In the genomic region with DNA sequence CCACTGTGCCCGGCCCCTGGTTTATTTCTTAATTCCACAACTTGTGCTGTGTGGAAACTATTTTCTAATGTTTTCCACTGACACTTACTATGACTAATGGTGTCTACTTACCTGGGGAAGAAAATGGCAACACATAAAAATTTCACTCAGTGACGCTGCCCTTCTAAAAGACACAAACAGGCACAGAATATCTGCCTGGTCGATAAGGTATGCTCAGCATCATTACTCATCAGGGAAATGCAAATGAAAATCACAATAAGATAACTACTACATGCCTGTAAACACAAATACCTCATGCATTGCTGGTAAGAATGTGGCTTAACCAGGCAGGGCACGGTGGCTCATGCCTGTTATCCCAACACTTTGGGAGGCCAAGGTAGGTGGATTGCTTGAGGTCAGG, we compare ENCODE assay signal across 1 cellular context.
TF ChIP-seq lines count a peak whose summit lies in the region.

No MANE protein-coding gene starts in this region.

TF ChIP-seq in GM12878, 131 proteins besides CTCF, POLR2A, EP300 and RAD21 (continued from another document):
- TF ChIP-seq ATF2 (IDR thresholded peaks at IDR 0.05; ENCODE audit: low read length) = no peak
- TF ChIP-seq ETV6 (conservative IDR thresholded peaks at IDR 0.05 in 1 of 2, IDR thresholded peaks at IDR 0.05 in 1 of 2; ENCODE audit: borderline replicate concordance in 1 of 2, low read depth in 1 of 2) = no peak
- TF ChIP-seq, protein P1, sequence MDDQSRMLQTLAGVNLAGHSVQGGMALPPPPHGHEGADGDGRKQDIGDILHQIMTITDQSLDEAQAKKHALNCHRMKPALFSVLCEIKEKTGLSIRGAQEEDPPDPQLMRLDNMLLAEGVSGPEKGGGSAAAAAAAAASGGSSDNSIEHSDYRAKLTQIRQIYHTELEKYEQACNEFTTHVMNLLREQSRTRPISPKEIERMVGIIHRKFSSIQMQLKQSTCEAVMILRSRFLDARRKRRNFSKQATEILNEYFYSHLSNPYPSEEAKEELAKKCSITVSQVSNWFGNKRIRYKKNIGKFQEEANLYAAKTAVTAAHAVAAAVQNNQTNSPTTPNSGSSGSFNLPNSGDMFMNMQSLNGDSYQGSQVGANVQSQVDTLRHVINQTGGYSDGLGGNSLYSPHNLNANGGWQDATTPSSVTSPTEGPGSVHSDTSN (IDR thresholded peaks at IDR 0.05; ENCODE audit: insufficient replicate concordance, low read depth, low read length) = no peak
- TF ChIP-seq TARDBP (IDR thresholded peaks at IDR 0.05; ENCODE audit: borderline replicate concordance) = no peak
- TF ChIP-seq SP1 (IDR thresholded peaks at IDR 0.05; ENCODE audit: low read depth, low read length) = no peak
- TF ChIP-seq BRCA1 (IDR thresholded peaks at IDR 0.05; ENCODE audit: low read depth, low read length) = no peak
